Comparison of ENCODE assay signal across 15 cellular contexts in the genomic region with DNA sequence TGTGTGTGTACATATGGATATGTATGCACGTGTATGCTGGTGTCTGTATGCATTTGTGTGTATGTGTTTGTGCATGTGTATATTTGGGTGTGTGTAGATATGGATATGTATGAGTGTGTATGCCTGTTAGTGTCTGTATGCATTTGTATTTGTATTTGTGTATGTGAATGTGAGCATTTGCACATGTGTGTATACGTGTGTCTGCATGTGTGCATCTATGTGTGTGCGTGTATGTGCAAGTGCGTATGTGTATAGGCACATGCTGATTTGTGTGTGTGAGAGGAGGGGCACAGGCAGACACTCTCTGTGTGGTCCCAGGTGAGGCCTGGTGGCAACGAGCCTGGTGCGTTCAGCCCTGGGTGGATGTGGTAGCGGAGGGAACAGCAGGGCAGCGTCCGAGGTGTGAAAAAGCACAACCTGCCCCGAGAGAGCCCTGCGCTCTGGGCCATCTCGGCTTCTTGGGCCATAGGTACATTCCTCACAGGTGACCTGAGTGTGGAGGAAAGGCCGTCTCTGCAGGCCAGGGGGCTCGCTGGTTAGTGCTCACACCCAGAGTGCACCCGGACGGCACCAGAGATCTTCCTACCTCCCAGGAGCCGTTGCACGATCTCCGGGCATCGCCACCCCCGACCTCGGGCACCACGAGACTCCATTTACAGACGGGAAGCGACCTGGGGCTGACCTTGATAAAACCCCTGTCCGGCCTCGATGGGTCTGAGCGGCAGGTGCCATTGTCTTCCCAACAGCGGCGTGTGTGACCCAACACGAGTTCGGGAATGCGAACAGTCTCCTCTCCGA. TPM values are rescaled to one million over a fixed set of nuclear protein-coding genes. Genes with fewer than 3 reads are reported as not detected.
A peak's percentile ranks its signal among the peaks of the same experiment; 100 is the strongest.
DNase-seq lines count a peak whose midpoint lies in the region; TF ChIP-seq lines count a peak whose summit lies in the region.
"Had no signal": no experiment of that assay in that cellular context is flagged by ENCODE, and none has a peak within 500 bp of the region (broad histone marks: within the 10 kb centered on the region; RNA-seq: fewer than 3 reads in every experiment).

No MANE protein-coding gene starts in this region.

- H3K9me3 Mint-ChIP-seq in activated naive CD4-positive, alpha-beta T cell treated with anti-CD3 and anti-CD28 coated beads for 36 hours: no peaks in the 10 kb centered on the region
- peaks cover 5% of the 10 kb centered on the region for H3K9me3 Mint-ChIP-seq in endodermal cell

- no peaks in the 10 kb centered on the region for H3K27me3 Mint-ChIP-seq in activated naive CD4-positive, alpha-beta T cell treated with anti-CD3 and anti-CD28 coated beads for 36 hours (ENCODE audit: low read depth)
- no peaks in the 10 kb centered on the region for H3K27me3 Mint-ChIP-seq in endodermal cell (ENCODE audit: insufficient read depth)

- peaks cover 53% of the 10 kb centered on the region for H3K4me1 Mint-ChIP-seq in activated naive CD4-positive, alpha-beta T cell treated with anti-CD3 and anti-CD28 coated beads for 36 hours (ENCODE audit: low read depth)
- H3K4me1 Mint-ChIP-seq in endodermal cell: peaks cover 13% of the 10 kb centered on the region

- H3K4me3 Mint-ChIP-seq in activated naive CD4-positive, alpha-beta T cell treated with anti-CD3 and anti-CD28 coated beads for 36 hours: peak overlapping the region; percentile 99
- no peak overlapping the region for H3K4me3 Mint-ChIP-seq in endodermal cell

- H3K36me3 ChIP-seq in SU-DHL-6 (ENCODE audit: low read length): no peaks in the 10 kb centered on the region
- H3K36me3 ChIP-seq in endodermal cell (ENCODE audit: control insufficient read depth, insufficient read depth, low read length): no peaks in the 10 kb centered on the region
- H3K36me3 ChIP-seq: prostate gland had no signal

- no peaks in the 10 kb centered on the region for H3K27me3 ChIP-seq in SU-DHL-6 (ENCODE audit: low read length)
- H3K27me3 ChIP-seq in endodermal cell (ENCODE audit: control insufficient read depth, insufficient read depth, low read length, poor library complexity, severe bottlenecking): no peaks in the 10 kb centered on the region

- WGBS in endodermal cell (ENCODE audit: insufficient coverage in 1 of 2, insufficient read length in 1 of 2), 2 experiments: 93 to 96% methylated on average over 24 to 34 of the region's 34 CpGs

- no peak overlapping the region for H3K9ac ChIP-seq in SU-DHL-6 (ENCODE audit: low read length)
- H3K9ac ChIP-seq in endodermal cell (ENCODE audit: extremely low read depth, low read length, poor library complexity, severe bottlenecking): no peak overlapping the region

- no peaks in the 10 kb centered on the region for H4K20me1 ChIP-seq in SU-DHL-6 (ENCODE audit: low read depth, low read length)

- H3K27ac ChIP-seq in SU-DHL-6 (ENCODE audit: low read depth, low read length): no peak overlapping the region
- no peak overlapping the region for H3K27ac ChIP-seq in endodermal cell (ENCODE audit: low read depth, low read length)
- H3K27ac ChIP-seq in substantia nigra (ENCODE audit: low read depth, low read length, poor library complexity, severe bottlenecking): no peak overlapping the region
- H3K27ac ChIP-seq: prostate gland had no signal

- H3K4me3 ChIP-seq in SU-DHL-6 (ENCODE audit: insufficient read depth, low read length, poor library complexity, severe bottlenecking) (no peak overlapping the region), endodermal cell (ENCODE audit: low read length) (no peak overlapping the region)
- H3K4me3 ChIP-seq: prostate gland had no signal

- H3K9me3 ChIP-seq in SU-DHL-6 (ENCODE audit: insufficient read depth, low read length): no peaks in the 10 kb centered on the region
- H3K9me3 ChIP-seq in endodermal cell (ENCODE audit: control insufficient read depth, low read length): no peaks in the 10 kb centered on the region
- H3K9me3 ChIP-seq: prostate gland had no signal

- peak overlapping the region; percentile 46 for H3K4me2 ChIP-seq in SU-DHL-6 (ENCODE audit: low read depth, low read length, poor library complexity, severe bottlenecking)

- CTCF ChIA-PET in activated naive CD4-positive, alpha-beta T cell treated with anti-CD3 and anti-CD28 coated beads for 36 hours (lab: Charles Lee): no interaction called here

- no peak overlapping the region for H2AFZ ChIP-seq in SU-DHL-6 (ENCODE audit: low read depth, low read length, severe bottlenecking)

- TF ChIP-seq CTCF in SU-DHL-6 (IDR thresholded peaks at IDR 0.05; ENCODE audit: insufficient read depth, low read length, poor library complexity, severe bottlenecking): no peak
- TF ChIP-seq CTCF in endodermal cell (conservative IDR thresholded peaks at IDR 0.05): no peak

- H3K36me3 Mint-ChIP-seq in activated naive CD4-positive, alpha-beta T cell treated with anti-CD3 and anti-CD28 coated beads for 36 hours (ENCODE audit: low read depth): peaks cover 26% of the 10 kb centered on the region
- no peaks in the 10 kb centered on the region for H3K36me3 Mint-ChIP-seq in endodermal cell (ENCODE audit: low read depth)

- H3F3A ChIP-seq in SU-DHL-6 (ENCODE audit: insufficient read depth): no peaks in the 10 kb centered on the region

- no peak for DNase-seq in activated naive CD4-positive, alpha-beta T cell treated with anti-CD3 and anti-CD28 coated beads for 36 hours
- no peak for DNase-seq in activated naive CD4-positive, alpha-beta T cell (lab: John Stamatoyannopoulos, UW)
- DNase-seq in endodermal cell (peak; percentile 46), ureter (ENCODE audit: low spot score) (peak; percentile 34), AG20443 (ENCODE audit: low spot score) (no peak), HT-29 (ENCODE audit: low spot score) (no peak), substantia nigra (lab: John Stamatoyannopoulos, UW) (no peak)
- DNase-seq: Karpas-422; left ventricle myocardium superior; NCI-H1436; NCI-H2227 treated with DMSO at 0.1 percent for 48 hours; SHP77 treated with DMSO at 0.1 percent for 48 hours; stimulated activated naive CD4-positive, alpha-beta T cell had no signal

- intact Hi-C loops in activated naive CD4-positive, alpha-beta T cell treated with anti-CD3 and anti-CD28 coated beads for 36 hours (cut with micrococcal nuclease): loop anchor here (5.0 to 10.0 kb wide), 3 partner anchors 413 to 1307 kb away; no protein-coding TSS in a partner anchor

- H3K27ac Mint-ChIP-seq in activated naive CD4-positive, alpha-beta T cell treated with anti-CD3 and anti-CD28 coated beads for 36 hours: peak overlapping the region; percentile 99
- H3K27ac Mint-ChIP-seq in endodermal cell: no peak overlapping the region

- no peaks in the 10 kb centered on the region for H3K9me2 ChIP-seq in SU-DHL-6 (replicated peaks; ENCODE audit: insufficient read depth, low read length)

- no peaks in the 10 kb centered on the region for H3K4me1 ChIP-seq in endodermal cell (ENCODE audit: control insufficient read depth, insufficient read depth, low read length)
- H3K4me1 ChIP-seq: prostate gland had no signal

- H3K79me2 ChIP-seq in SU-DHL-6 (ENCODE audit: insufficient read depth, low read length): peaks cover 4% of the 10 kb centered on the region; the same call in 1 of the 2 replicates

RNA-seq across cellular contexts. Expression of gene ASMT, which starts 45.0 kb away (rescaled TPM):
- total RNA-seq in activated naive CD4-positive, alpha-beta T cell treated with anti-CD3 and anti-CD28 coated beads for 36 hours: not detected
- total RNA-seq in endodermal cell (not detected), ureter (1.3 TPM)
- 0.68 TPM for polyA plus RNA-seq in endodermal cell (2013, experiment 1 of 2)
- polyA plus RNA-seq in endodermal cell (2013, experiment 2 of 2): 0.83 TPM
- total RNA-seq in HT-29 (2014; rRNA removed; shearing (Covaris generic)): 0.10 TPM in 1 of 2 replicates, not detected in the other
- total RNA-seq: left ventricle myocardium superior had no signal

Comparison
In these comparisons a context has a peak if more than half of its experiments do, and no peak if none do; other contexts are left out.
1. DNase-seq: peak in endodermal cell (single experiment) and ureter (single experiment); none in activated naive CD4-positive, alpha-beta T cell treated with anti-CD3 and anti-CD28 coated beads for 36 hours (single experiment), activated naive CD4-positive, alpha-beta T cell (0 of 4), AG20443 (single experiment), HT-29 (single experiment) and substantia nigra (0 of 49).